22 cellular contexts compared by ENCODE assay signal in the genomic region with DNA sequence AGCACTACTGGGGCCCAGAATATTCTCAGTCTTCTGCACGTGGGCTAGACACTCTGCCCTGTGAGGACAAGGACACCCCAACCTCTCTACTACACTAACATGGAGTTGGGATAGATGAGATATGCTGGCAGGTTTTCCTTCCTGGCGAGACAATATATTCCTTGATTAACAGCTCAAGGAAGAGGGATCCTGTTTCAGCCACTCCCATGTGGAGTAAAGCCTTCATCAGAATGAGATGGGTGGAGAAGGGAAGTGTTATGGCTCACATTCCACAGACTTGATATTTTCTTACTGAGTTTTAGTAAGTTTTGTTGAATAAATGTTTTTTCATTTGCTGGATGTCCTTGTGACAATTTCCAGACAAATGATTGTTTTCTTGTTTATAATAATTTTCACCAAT.
DNase-seq lines count a peak whose midpoint lies in the region; ATAC-seq, FAIRE-seq and TF ChIP-seq lines count a peak whose summit lies in the region.
"Had no signal": no experiment of that assay in that cellular context is flagged by ENCODE, and none has a peak within 500 bp of the region (broad histone marks: within the 10 kb centered on the region; RNA-seq: fewer than 3 reads in every experiment).

No MANE protein-coding gene starts in this region.

- intact Hi-C loops in IMR-90 (cut with micrococcal nuclease), result no loop called here
- intact Hi-C loops in esophagus muscularis mucosa (cut with DNase I), result no loop called here

- no peak overlapping the region for H3K9ac ChIP-seq in IMR-90 (ENCODE audit: low read depth, low read length)
- H3K9ac ChIP-seq in keratinocyte (ENCODE audit: control insufficient read depth, extremely low read depth, insufficient read depth, low read length), result no peak overlapping the region

- H3K4me3 ChIP-seq in IMR-90 (ENCODE audit: insufficient read depth, low read depth, low read length), result no peak overlapping the region
- no peak overlapping the region for H3K4me3 ChIP-seq in keratinocyte (ENCODE audit: control insufficient read depth in 2 of 3, extremely low read depth in 1 of 3, insufficient read depth in 2 of 3, low read depth in 1 of 3, low read length in 3 of 3)
- no peak overlapping the region for H3K4me3 ChIP-seq in esophagus muscularis mucosa

- no peaks in the 10 kb centered on the region for H3K79me1 ChIP-seq in IMR-90 (ENCODE audit: low read depth in 1 of 2, low read length in 2 of 2)

- H3K27me3 ChIP-seq in IMR-90 (ENCODE audit: control insufficient read depth, insufficient read depth, low read length), result no peaks in the 10 kb centered on the region
- H3K27me3 ChIP-seq in keratinocyte (ENCODE audit: control insufficient read depth, extremely low read depth, insufficient read depth, low read length), result no peaks in the 10 kb centered on the region
- no peaks in the 10 kb centered on the region for H3K27me3 ChIP-seq in esophagus muscularis mucosa
- H3K27me3 ChIP-seq: BE2C had no signal

- H4K91ac ChIP-seq in IMR-90 (ENCODE audit: insufficient read depth, low read depth, low read length), result no peak overlapping the region

- TF ChIP-seq EP300 in esophagus muscularis mucosa (IDR thresholded peaks at IDR 0.05), result no peak

- H2BK5ac ChIP-seq in IMR-90 (ENCODE audit: low read depth, low read length, poor library complexity, severe bottlenecking), result no peak overlapping the region

- no peak overlapping the region for H2AFZ ChIP-seq in IMR-90 (replicated peaks; ENCODE audit: low read length, poor library complexity)
- H2AFZ ChIP-seq in keratinocyte (ENCODE audit: control insufficient read depth, low read length), result peak overlapping the region; percentile 27

- H2AK5ac ChIP-seq in IMR-90 (ENCODE audit: low read depth, low read length), result no peak overlapping the region

- no peak overlapping the region for H3K23ac ChIP-seq in IMR-90 (ENCODE audit: low read depth, low read length)

- peak overlapping the region; percentile 16; the same call in 1 of the 2 replicates for H3K18ac ChIP-seq in IMR-90 (ENCODE audit: low read depth, low read length)

- H3K4ac ChIP-seq in IMR-90 (ENCODE audit: low read depth, low read length), result no peak overlapping the region

- no peaks in the 10 kb centered on the region for H3K27me3 Mint-ChIP-seq in WTC11 (ENCODE audit: low read depth)
- H3K27me3 Mint-ChIP-seq: CD4-positive, CD25-positive, alpha-beta regulatory T cell; CD8-positive, alpha-beta memory T cell had no signal

- no peak overlapping the region for H2BK120ac ChIP-seq in IMR-90 (ENCODE audit: low read depth, low read length)

- H4K20me1 ChIP-seq in IMR-90 (ENCODE audit: insufficient read depth, low read length) (no peaks in the 10 kb centered on the region), keratinocyte (ENCODE audit: control insufficient read depth, extremely low read depth, insufficient read depth, low read length) (no peaks in the 10 kb centered on the region)

- POLR2A ChIA-PET in IMR-90 (lab: Charles Lee; ENCODE audit: unreplicated experiment) (no interaction called here), WTC11 (lab: Charles Lee) (no interaction called here)

- no peak overlapping the region for H3K4me3 Mint-ChIP-seq in WTC11
- H3K4me3 Mint-ChIP-seq: CD4-positive, CD25-positive, alpha-beta regulatory T cell; CD8-positive, alpha-beta memory T cell; HFFc6 had no signal

- DNase-seq in H54 (ENCODE audit: insufficient read length, low spot score), result no peak
- DNase-seq in IMR-90, result no peak
- DNase-seq in WTC11 (ENCODE audit: low spot score), result no peak
- DNase-seq in keratinocyte (ENCODE audit: low read depth, low spot score), result no peak
- DNase-seq in esophagus muscularis mucosa (ENCODE audit: extremely low spot score), result no peak
- no peak for DNase-seq in SW 1271 (lab: John Stamatoyannopoulos, UW)
- DNase-seq: ACHN; BE2C; C1 segment of cervical spinal cord; CD4-positive, CD25-positive, alpha-beta regulatory T cell; CD8-positive, alpha-beta memory T cell; COR-L47; DMS 273 treated with DMSO at 0.1 percent for 48 hours; DMS79; GDM1; HFFc6; KG1 had no signal

- H3K36me3 Mint-ChIP-seq in WTC11, result peaks cover 23% of the 10 kb centered on the region
- H3K36me3 Mint-ChIP-seq: CD4-positive, CD25-positive, alpha-beta regulatory T cell had no signal

- H3K9me1 ChIP-seq in IMR-90 (ENCODE audit: insufficient read depth, low read length) (no peaks in the 10 kb centered on the region), keratinocyte (ENCODE audit: control insufficient read depth, extremely low read depth, insufficient read depth, low read length) (no peaks in the 10 kb centered on the region)

- H3K4me1 ChIP-seq in IMR-90 (ENCODE audit: control insufficient read depth, insufficient read depth, low read length), result no peaks in the 10 kb centered on the region
- H3K4me1 ChIP-seq in keratinocyte (ENCODE audit: control insufficient read depth, extremely low read depth, insufficient read depth, low read length), result no peaks in the 10 kb centered on the region
- H3K4me1 ChIP-seq in esophagus muscularis mucosa, result no peaks in the 10 kb centered on the region
- H3K4me1 ChIP-seq: BE2C had no signal

- no peak for TF ChIP-seq CTCF in IMR-90 (conservative IDR thresholded peaks at IDR 0.05; ENCODE audit: low read depth, low read length)
- TF ChIP-seq CTCF in WTC11 (IDR thresholded peaks at IDR 0.05), result no peak
- no peak for TF ChIP-seq CTCF in keratinocyte (optimal IDR thresholded peaks at IDR 0.05 in 1 of 3, IDR thresholded peaks at IDR 0.05 in 1 of 3, conservative IDR thresholded peaks at IDR 0.05 in 1 of 3; ENCODE audit: extremely low read depth in 1 of 3, insufficient read depth in 2 of 3, low read length in 3 of 3)
- TF ChIP-seq CTCF in esophagus muscularis mucosa (IDR thresholded peaks at IDR 0.05), result no peak

- no peak overlapping the region for H3K56ac ChIP-seq in IMR-90 (ENCODE audit: extremely low read depth, insufficient read depth, low read length)

- H3K36me3 ChIP-seq in IMR-90 (ENCODE audit: control insufficient read depth, insufficient read depth, low read length), result no peaks in the 10 kb centered on the region
- no peaks in the 10 kb centered on the region for H3K36me3 ChIP-seq in keratinocyte (ENCODE audit: control insufficient read depth in 2 of 2, extremely low read depth in 1 of 2, insufficient read depth in 2 of 2, low read length in 2 of 2)
- H3K36me3 ChIP-seq in esophagus muscularis mucosa, result no peaks in the 10 kb centered on the region
- H3K36me3 ChIP-seq: BE2C had no signal

- H3K4me1 Mint-ChIP-seq in WTC11, result peaks cover 6% of the 10 kb centered on the region
- H3K4me1 Mint-ChIP-seq: CD4-positive, CD25-positive, alpha-beta regulatory T cell; CD8-positive, alpha-beta memory T cell had no signal

- no peak overlapping the region for H4K8ac ChIP-seq in IMR-90 (ENCODE audit: low read depth in 2 of 2, low read length in 2 of 2)

- TF ChIP-seq POLR2A in H54 (IDR thresholded peaks at IDR 0.05; ENCODE audit: low read depth, low read length) (no peak), IMR-90 (IDR thresholded peaks at IDR 0.05; ENCODE audit: low read depth, low read length) (no peak), esophagus muscularis mucosa (IDR thresholded peaks at IDR 0.05; ENCODE audit: low read depth) (no peak)

- peaks cover 44% of the 10 kb centered on the region for H3K9me3 Mint-ChIP-seq in WTC11

- peak overlapping the region; percentile 48; the same call in 1 of the 2 replicates for H3K27ac Mint-ChIP-seq in WTC11
- H3K27ac Mint-ChIP-seq: CD8-positive, alpha-beta memory T cell; HFFc6 had no signal

- no peaks in the 10 kb centered on the region; the same call in 1 of the 2 replicates for H3K9me3 ChIP-seq in IMR-90 (ENCODE audit: control insufficient read depth, insufficient read depth, low read length)
- H3K9me3 ChIP-seq in keratinocyte (ENCODE audit: control insufficient read depth, low read depth, low read length), result no peaks in the 10 kb centered on the region
- no peaks in the 10 kb centered on the region for H3K9me3 ChIP-seq in esophagus muscularis mucosa
- H3K9me3 ChIP-seq: BE2C had no signal

- CTCF ChIA-PET in IMR-90 (lab: Yijun Ruan, JAX) (no interaction called here), WTC11 (lab: Charles Lee) (no interaction called here)

- no peak overlapping the region for H3K4me2 ChIP-seq in IMR-90 (ENCODE audit: low read depth, low read length)
- H3K4me2 ChIP-seq in keratinocyte (ENCODE audit: control insufficient read depth, extremely low read depth, insufficient read depth, low read depth, low read length), result no peak overlapping the region

- H2BK20ac ChIP-seq in IMR-90 (ENCODE audit: low read depth, low read length), result no peak overlapping the region

- no peak overlapping the region for H3K14ac ChIP-seq in IMR-90 (replicated peaks; ENCODE audit: low read depth, low read length)

- TF ChIP-seq RAD21 in IMR-90 (IDR thresholded peaks at IDR 0.05; ENCODE audit: low read length), result no peak

- no TSS peak for BruUV-seq in IMR-90 (replicated peaks; lab: Mats Ljungman, UMichigan)

- H2AK9ac ChIP-seq in IMR-90 (replicated peaks; ENCODE audit: low read depth, low read length, poor library complexity), result no peak overlapping the region

- WGBS in IMR-90 (ENCODE audit: extremely low coverage in 2 of 2, insufficient read length in 1 of 2), 2 experiments, result no CpG with 5 or more reads among the region's 2 CpGs
- WGBS in esophagus muscularis mucosa, result 57% methylated on average over 2 of the region's 2 CpGs

- H4K5ac ChIP-seq in IMR-90 (ENCODE audit: low read depth, low read length), result peak overlapping the region; percentile 36; the same call in 1 of the 2 replicates

- ATAC-seq in IMR-90 (ENCODE audit: low read depth) (no peak), WTC11 (no peak), GM18867 (IDR thresholded peaks at IDR 0.05; ENCODE audit: unreplicated experiment) (no peak)
- ATAC-seq: HCT116, HepG2 had no signal

- dilution Hi-C loops in IMR-90 (cut with HindIII; ENCODE audit: low sequenced_read_pairs, unreplicated experiment), result no loop called here
- dilution Hi-C loops in keratinocyte (cut with MboI; ENCODE audit: extremely low pct_ligation_motif_present, low sequenced_read_pairs), result no loop called here

- H2BK15ac ChIP-seq in IMR-90 (ENCODE audit: low read depth, low read length), result no peak overlapping the region

- in situ Hi-C loops in IMR-90 (cut with MboI; ENCODE audit: low sequenced_read_pairs), result no loop called here

- no peak overlapping the region for H3K27ac ChIP-seq in IMR-90 (ENCODE audit: insufficient read depth, low read length)
- H3K27ac ChIP-seq in keratinocyte (ENCODE audit: control insufficient read depth, insufficient read depth, low read length), result no peak overlapping the region
- no peak overlapping the region for H3K27ac ChIP-seq in esophagus muscularis mucosa (replicated peaks in 1 of 4)

- FAIRE-seq in H54 (lab: Jason Lieb, UNC) (peak; percentile 82), keratinocyte (lab: Jason Lieb, UNC) (no peak)
- FAIRE-seq: GM12892, GM19239, HepG2 had no signal

- H3K79me2 ChIP-seq in keratinocyte (ENCODE audit: control insufficient read depth, insufficient read depth, low read length), result no peaks in the 10 kb centered on the region

TF ChIP-seq in IMR-90, 13 proteins besides CTCF, POLR2A, EP300 and RAD21 (continues in another document):
- TF ChIP-seq MXI1 (IDR thresholded peaks at IDR 0.05; ENCODE audit: borderline replicate concordance, low read depth, low read length) (no peak), CEBPB (IDR thresholded peaks at IDR 0.05; ENCODE audit: low read depth, low read length) (no peak)

TF ChIP-seq in WTC11, 78 proteins besides CTCF, POLR2A, EP300 and RAD21 (continues in another document):
- no peak for TF ChIP-seq ETV6 (CRISPR knock-in tag; IDR thresholded peaks at IDR 0.05)
